26 cellular contexts compared by ENCODE assay signal in the genomic region with DNA sequence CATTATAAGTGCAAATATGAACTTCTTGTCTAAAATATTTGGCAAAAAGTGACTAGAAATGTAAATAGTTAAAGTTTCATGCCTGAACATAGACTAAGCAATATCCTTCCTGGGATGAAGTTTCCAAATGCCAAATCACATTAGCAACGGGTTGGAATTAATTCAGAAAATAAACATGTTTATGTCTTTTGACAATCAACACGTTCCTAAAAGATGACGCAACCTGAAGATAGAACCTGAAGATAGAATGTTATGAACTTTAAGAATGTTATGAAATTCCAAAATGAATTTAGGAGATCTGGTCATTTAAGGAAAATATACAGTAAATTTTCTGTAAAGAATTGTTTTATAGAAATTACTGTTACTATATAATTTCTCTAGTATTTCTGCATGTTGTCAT. TPM values are rescaled to one million over a fixed set of nuclear protein-coding genes. Genes with fewer than 3 reads are reported as not detected.
"Had no signal": no experiment of that assay in that cellular context is flagged by ENCODE, and none has a peak within 500 bp of the region (broad histone marks: within the 10 kb centered on the region; RNA-seq: fewer than 3 reads in every experiment).

No MANE protein-coding gene starts in this region.

- H3K36me3 Mint-ChIP-seq: memory B cell; natural killer cell; stimulated activated effector memory CD8-positive, alpha-beta T cell treated with anti-CD3 and anti-CD28 coated beads, Interleukin-12 subunit alpha, Interleukin-12 subunit beta, amount 100 ng/mL, for 72 hours had no signal

- H3K27me3 Mint-ChIP-seq: progenitor cell of endocrine pancreas had no signal

- H3K27me3 ChIP-seq: esophagus squamous epithelium, gastrocnemius medialis, hepatocyte, left lung, tibial nerve, upper lobe of left lung had no signal

- H3K9me3 Mint-ChIP-seq: effector memory CD8-positive, alpha-beta T cell; memory B cell; natural killer cell; stimulated activated effector memory CD8-positive, alpha-beta T cell treated with anti-CD3 and anti-CD28 coated beads, Interleukin-12 subunit alpha, Interleukin-12 subunit beta, amount 100 ng/mL, for 72 hours had no signal

- H3K36me3 ChIP-seq: esophagus squamous epithelium, gastrocnemius medialis, left lung, thoracic aorta, tibial nerve, upper lobe of left lung had no signal

- H3K9ac ChIP-seq: parathyroid adenoma had no signal

- H3K27ac ChIP-seq: gastrocnemius medialis, hepatocyte, left lung, parathyroid adenoma, thoracic aorta, tibial nerve, upper lobe of left lung had no signal

- H3K4me1 ChIP-seq: gastrocnemius medialis, left lung, parathyroid adenoma, tibial nerve, upper lobe of left lung had no signal

- H3K27ac Mint-ChIP-seq: effector memory CD8-positive, alpha-beta T cell; memory B cell; natural killer cell; progenitor cell of endocrine pancreas; stimulated activated effector memory CD8-positive, alpha-beta T cell treated with anti-CD3 and anti-CD28 coated beads, Interleukin-12 subunit alpha, Interleukin-12 subunit beta, amount 100 ng/mL, for 72 hours had no signal

- H3K9me3 ChIP-seq: esophagus squamous epithelium, gastrocnemius medialis, left lung, thoracic aorta, tibial nerve, upper lobe of left lung had no signal

- H3K4me2 ChIP-seq: hepatocyte, smooth muscle cell had no signal

- H2AFZ ChIP-seq: hepatocyte, parathyroid adenoma had no signal

- H3K4me3 Mint-ChIP-seq: effector memory CD8-positive, alpha-beta T cell; memory B cell; natural killer cell; stimulated activated effector memory CD8-positive, alpha-beta T cell treated with anti-CD3 and anti-CD28 coated beads, Interleukin-12 subunit alpha, Interleukin-12 subunit beta, amount 100 ng/mL, for 72 hours had no signal

- H3K4me1 Mint-ChIP-seq: natural killer cell; stimulated activated effector memory CD8-positive, alpha-beta T cell treated with anti-CD3 and anti-CD28 coated beads, Interleukin-12 subunit alpha, Interleukin-12 subunit beta, amount 100 ng/mL, for 72 hours had no signal

- DNase-seq: cortex of kidney; effector memory CD8-positive, alpha-beta T cell; erythroblast; esophagus squamous epithelium; foreskin fibroblast; gastrocnemius medialis; head of caudate nucleus; kidney; left lung; natural killer cell; occipital lobe; stimulated activated CD4-positive, alpha-beta T cell treated with anti-CD3 and anti-CD28 coated beads, Interleukin-2, amount 100 ng/mL, for 24 hours; stimulated activated CD4-positive, alpha-beta T cell treated with anti-CD3 and anti-CD28 coated beads, Interleukin-4, amount 100 ng/mL, for 24 hours; stimulated activated naive CD8-positive, alpha-beta T cell treated with anti-CD3 and anti-CD28 coated beads, Interleukin-15, Interleukin-2, amounts not matched to agents 100 U/mL and 50 U/mL, for 24 hours; substantia nigra; upper lobe of left lung had no signal

- H3K4me3 ChIP-seq: esophagus squamous epithelium, gastrocnemius medialis, hepatocyte, left lung, lung, smooth muscle cell, thoracic aorta, tibial nerve, upper lobe of left lung had no signal

- ATAC-seq: effector memory CD8-positive, alpha-beta T cell; gastrocnemius medialis; left lung; natural killer cell; sciatic nerve; stimulated activated effector memory CD8-positive, alpha-beta T cell treated with anti-CD3 and anti-CD28 coated beads, Interleukin-12 subunit alpha, Interleukin-12 subunit beta, amount 100 ng/mL, for 72 hours; stimulated activated naive CD8-positive, alpha-beta T cell treated with anti-CD3 and anti-CD28 coated beads, Interleukin-15, Interleukin-2, amounts not matched to agents 100 U/mL and 50 U/mL, for 24 hours had no signal

RNA-seq across cellular contexts. Expression of gene LAMB4, which starts 9.2 kb away (rescaled TPM):
- total RNA-seq: natural killer cell had no signal
